ENCODE assay signal across 8 cellular contexts in genomic region chr4:971670-972500, GRCh38. TPM values are rescaled to one million over a fixed set of nuclear protein-coding genes. Genes with fewer than 3 reads are reported as not detected.
DNase-seq lines count a peak whose midpoint lies in the region; ATAC-seq and TF ChIP-seq lines count a peak whose summit lies in the region.

No MANE protein-coding gene starts in this region.

- ATAC-seq in central memory CD8-positive, alpha-beta T cell (replicated peaks; ENCODE audit: extremely low read depth, poor library complexity, severe bottlenecking) = no peak
- ATAC-seq in naive thymus-derived CD4-positive, alpha-beta T cell = no peak

- TF ChIP-seq CTCF in AG04450 (IDR thresholded peaks at IDR 0.05; ENCODE audit: low read depth, low read length) (no peak), adrenal gland (IDR thresholded peaks at IDR 0.05) (no peak)

- H3K27ac ChIP-seq in AG04450 (ENCODE audit: low read depth, low read length) (no peak overlapping the region), HUES6 (ENCODE audit: low read depth, low read length) (no peak overlapping the region), adrenal gland (no peak overlapping the region)
- no peak overlapping the region for H3K27ac ChIP-seq in naive thymus-derived CD4-positive, alpha-beta T cell (ENCODE audit: low read depth, low read length)

- peaks cover 20% of the 10 kb centered on the region for H3K4me1 Mint-ChIP-seq in central memory CD8-positive, alpha-beta T cell
- peaks cover 0 to 17% (median 11%) of the 10 kb centered on the region in 7 donors for H3K4me1 Mint-ChIP-seq in naive thymus-derived CD4-positive, alpha-beta T cell

- H3K27me3 ChIP-seq in AG04450 (ENCODE audit: control insufficient read depth, insufficient read depth, low read length) = no peaks in the 10 kb centered on the region
- H3K27me3 ChIP-seq in HUES6 (ENCODE audit: control insufficient read depth, insufficient read depth, low read length) = peaks cover 70% of the 10 kb centered on the region
- H3K27me3 ChIP-seq in naive thymus-derived CD4-positive, alpha-beta T cell (ENCODE audit: control insufficient read depth in 2 of 2, insufficient read depth in 2 of 2, low read length in 2 of 2) = no peaks in the 10 kb centered on the region
- no peaks in the 10 kb centered on the region for H3K27me3 ChIP-seq in adrenal gland

- no peaks in the 10 kb centered on the region for H3K9me3 Mint-ChIP-seq in central memory CD8-positive, alpha-beta T cell
- H3K9me3 Mint-ChIP-seq in naive thymus-derived CD4-positive, alpha-beta T cell = no peaks in the 10 kb centered on the region

- H3K4me3 ChIP-seq in AG04450 (ENCODE audit: low read depth, low read length) (peak overlapping the region; percentile 70), HUES6 (ENCODE audit: low read depth, low read length) (peak overlapping the region; percentile 87), adrenal gland (peak overlapping the region in 1 of 4 donors; percentile 91)
- peak overlapping the region; percentile 56 for H3K4me3 ChIP-seq in naive thymus-derived CD4-positive, alpha-beta T cell (ENCODE audit: low read length)

- intact Hi-C loops in naive thymus-derived CD4-positive, alpha-beta T cell (cut with micrococcal nuclease) = loop anchor here in 1 of 2 donors (2.0 to 5.0 kb wide), 3 partner anchors 85 to 609 kb away; no protein-coding TSS in a partner anchor
- intact Hi-C loops in adrenal gland (cut with DNase I) = no loop called here

- no peaks in the 10 kb centered on the region for H3K27me3 Mint-ChIP-seq in central memory CD8-positive, alpha-beta T cell
- no peaks in the 10 kb centered on the region for H3K27me3 Mint-ChIP-seq in naive thymus-derived CD4-positive, alpha-beta T cell

- peaks cover 4% of the 10 kb centered on the region; the same call in 1 of the 2 replicates for H3K9me3 ChIP-seq in AG04450 (ENCODE audit: control insufficient read depth, insufficient read depth, low read length)
- H3K9me3 ChIP-seq in HUES6 (ENCODE audit: control insufficient read depth, insufficient read depth, low read depth, low read length) = peaks cover 5% of the 10 kb centered on the region
- H3K9me3 ChIP-seq in naive thymus-derived CD4-positive, alpha-beta T cell (ENCODE audit: control insufficient read depth in 2 of 3, low read length in 3 of 3) = no peaks in the 10 kb centered on the region
- no peaks in the 10 kb centered on the region for H3K9me3 ChIP-seq in adrenal gland (replicated peaks in 1 of 3)

- no peak overlapping the region for H3K9ac ChIP-seq in HUES6 (ENCODE audit: low read length)

- POLR2A ChIA-PET in AG04450 (lab: Yijun Ruan, JAX) = interaction anchor here (1.6 kb wide), 1 partner anchor 40 kb away, joined by 3 read pairs; the partner anchor contains the start of genes GAK and TMEM175
- POLR2A ChIA-PET in naive thymus-derived CD4-positive, alpha-beta T cell (lab: Charles Lee) = interaction anchor here (0.5 to 1.1 kb wide), 3 partner anchors 9 to 194 kb away, joined by 3 to 5 read pairs (median 3); no protein-coding TSS in a partner anchor

- H3K36me3 Mint-ChIP-seq in central memory CD8-positive, alpha-beta T cell (ENCODE audit: insufficient read depth) = peaks cover 15% of the 10 kb centered on the region
- H3K36me3 Mint-ChIP-seq in naive thymus-derived CD4-positive, alpha-beta T cell = peaks cover 0 to 4% (median 0%) of the 10 kb centered on the region in 5 donors

- CTCF ChIA-PET in AG04450 (lab: Charles Lee) = interaction anchor here (0.5 to 1.1 kb wide), 2 partner anchors 14 to 15 kb away, joined by 3 read pairs; partner anchors contain the start of gene IDUA
- CTCF ChIA-PET in naive thymus-derived CD4-positive, alpha-beta T cell (lab: Charles Lee) = interaction anchor here (0.7 to 1.0 kb wide), 2 partner anchors 106 to 229 kb away, joined by 3 read pairs; no protein-coding TSS in a partner anchor

- no peak for DNase-seq in AG04450 (ENCODE audit: low read depth, low spot score)
- no peak for DNase-seq in central memory CD8-positive, alpha-beta T cell (ENCODE audit: low spot score in 2 of 2)
- no peak for DNase-seq in naive thymus-derived CD4-positive, alpha-beta T cell
- no peak for DNase-seq in stimulated activated CD4-positive, alpha-beta T cell treated with anti-CD3 and anti-CD28 coated beads, Interleukin-2, amount 100 ng/mL, for 24 hours
- DNase-seq in foreskin melanocyte = no peak
- DNase-seq in adrenal gland = no peak
- no peak for DNase-seq in stimulated activated CD4-positive, alpha-beta T cell treated with anti-CD3 and anti-CD28 coated beads, Interleukin-12 subunit alpha, Interleukin-12 subunit beta, amount 100 ng/mL, for 4 hours

- WGBS in adrenal gland, 4 donors = 52 to 64% (median 57%) methylated on average over 4 to 24 of the region's 24 CpGs

- peaks cover 29% of the 10 kb centered on the region for H3K4me1 ChIP-seq in HUES6 (ENCODE audit: control insufficient read depth, insufficient read depth, low read length)
- peaks cover 13 to 26% of the 10 kb centered on the region in 2 donors for H3K4me1 ChIP-seq in naive thymus-derived CD4-positive, alpha-beta T cell (ENCODE audit: control insufficient read depth in 2 of 2, insufficient read depth in 2 of 2, low read length in 2 of 2)
- H3K4me1 ChIP-seq in adrenal gland (replicated peaks in 1 of 2) = peaks cover 13 to 22% of the 10 kb centered on the region in 2 donors

- no peak for TF ChIP-seq POLR2A in adrenal gland (IDR thresholded peaks at IDR 0.05)

- H3K4me3 Mint-ChIP-seq in central memory CD8-positive, alpha-beta T cell = peak overlapping the region; percentile 63
- H3K4me3 Mint-ChIP-seq in naive thymus-derived CD4-positive, alpha-beta T cell = peak overlapping the region in 8 of 10 donors; percentile 3 to 75 (median 56)

- no peaks in the 10 kb centered on the region for H3K36me3 ChIP-seq in HUES6 (ENCODE audit: control insufficient read depth, insufficient read depth, low read length)
- H3K36me3 ChIP-seq in naive thymus-derived CD4-positive, alpha-beta T cell (ENCODE audit: control insufficient read depth in 2 of 3, insufficient read depth in 3 of 3, low read length in 3 of 3) = peaks cover 0 to under 1% (median 0%) of the 10 kb centered on the region in 3 experiments
- H3K36me3 ChIP-seq in adrenal gland (replicated peaks in 1 of 2) = no peaks in the 10 kb centered on the region

- H3K27ac Mint-ChIP-seq in central memory CD8-positive, alpha-beta T cell (ENCODE audit: low read depth) = peak overlapping the region; percentile 77
- no peak overlapping the region for H3K27ac Mint-ChIP-seq in naive thymus-derived CD4-positive, alpha-beta T cell

RNA-seq across cellular contexts. Expression of gene DGKQ, which starts 1.5 kb away (rescaled TPM):
- 4.5 and 6.0 TPM in 2 replicates for polyA plus RNA-seq in AG04450 (2011; rRNA removed)
- 3.0 and 3.5 TPM in 2 replicates for polyA minus RNA-seq in AG04450 (2011; rRNA and poly(A)+ RNA removed)
- 10 to 100 TPM; 14.9 to 28.0 (median 22.7) TPM for total RNA-seq in naive thymus-derived CD4-positive, alpha-beta T cell
- polyA plus RNA-seq in naive thymus-derived CD4-positive, alpha-beta T cell = 1 to 10 TPM; 1.5 to 7.9 TPM
- 10 to 100 TPM in 6 of 8 donors, 1 to 10 TPM in 2; 8.1 to 16.5 (median 13.2) TPM for total RNA-seq in adrenal gland
- polyA plus RNA-seq in adrenal gland = 10 to 100 TPM in 2 of 3 donors, under 1 TPM in 1; 0.55 to 13.8 (median 11.8) TPM

RNA-seq across cellular contexts. Expression of gene IDUA, which starts 15.0 kb away (rescaled TPM):
- polyA plus RNA-seq in AG04450 (2011; rRNA removed) (3.9 and 5.9 TPM in 2 replicates), adrenal gland (100 to 1,000 TPM in 1 of 3 donors, 10 to 100 TPM in 1, 1 to 10 TPM in 1; 1.6 to 109 (median 90.6) TPM)
- polyA minus RNA-seq in AG04450 (2011; rRNA and poly(A)+ RNA removed) = 1.7 and 3.4 TPM in 2 replicates
- 10 to 100 TPM; 42.3 to 72.4 (median 65.8) TPM for total RNA-seq in naive thymus-derived CD4-positive, alpha-beta T cell
- polyA plus RNA-seq in naive thymus-derived CD4-positive, alpha-beta T cell = 10 to 100 TPM in 1 of 2 donors, 1 to 10 TPM in 1; 8.3 to 18.1 TPM
- 10 to 100 TPM; 16.7 to 78.4 (median 31.2) TPM for total RNA-seq in adrenal gland

RNA-seq across cellular contexts. Expression of gene SLC26A1, which starts 21.3 kb away (rescaled TPM):
- 0.05 and 0.06 TPM in 2 replicates for polyA plus RNA-seq in AG04450 (2011; rRNA removed)
- not detected in 2 replicates for polyA minus RNA-seq in AG04450 (2011; rRNA and poly(A)+ RNA removed)
- total RNA-seq in naive thymus-derived CD4-positive, alpha-beta T cell = 1 to 10 TPM in 1 of 5 experiments, under 1 TPM in 2, not detected in 2; 0.16 to 1.1 (median 0.46) TPM
- 1 to 10 TPM; 2.0 to 2.3 TPM for polyA plus RNA-seq in naive thymus-derived CD4-positive, alpha-beta T cell
- total RNA-seq in adrenal gland = 10 to 100 TPM in 1 of 8 donors, 1 to 10 TPM in 5, under 1 TPM in 2; 0.85 to 55.0 (median 3.1) TPM
- polyA plus RNA-seq in adrenal gland = 10 to 100 TPM in 1 of 3 donors, 1 to 10 TPM in 2; 2.5 to 11.6 (median 3.7) TPM

RNA-seq across cellular contexts. Expression of gene FGFRL1, which starts 39.5 kb away (rescaled TPM):
- polyA plus RNA-seq in AG04450 (2011; rRNA removed) = 11.2 and 22.3 TPM in 2 replicates
- polyA minus RNA-seq in AG04450 (2011; rRNA and poly(A)+ RNA removed) = 62.4 and 108 TPM in 2 replicates
- total RNA-seq in naive thymus-derived CD4-positive, alpha-beta T cell = 10 to 100 TPM; 10.6 to 28.1 (median 22.0) TPM
- polyA plus RNA-seq in naive thymus-derived CD4-positive, alpha-beta T cell = 1 to 10 TPM in 1 of 2 donors, under 1 TPM in 1; 0.45 to 1.7 TPM
- 100 to 1,000 TPM in 3 of 8 donors, 10 to 100 TPM in 5; 45.9 to 274 (median 85.1) TPM for total RNA-seq in adrenal gland
- polyA plus RNA-seq in adrenal gland = 10 to 100 TPM; 24.4 to 75.5 (median 25.3) TPM

RNA-seq across cellular contexts. Expression of gene TMEM175, which starts 39.6 kb away (rescaled TPM):
- polyA plus RNA-seq in AG04450 (2011; rRNA removed) (27.9 and 31.8 TPM in 2 replicates), adrenal gland (100 to 1,000 TPM in 2 of 3 donors, 10 to 100 TPM in 1; 22.4 to 142 (median 113) TPM)
- polyA minus RNA-seq in AG04450 (2011; rRNA and poly(A)+ RNA removed) = 17.2 and 25.7 TPM in 2 replicates
- 10 to 100 TPM; 28.9 to 69.9 (median 64.9) TPM for total RNA-seq in naive thymus-derived CD4-positive, alpha-beta T cell
- polyA plus RNA-seq in naive thymus-derived CD4-positive, alpha-beta T cell = 10 to 100 TPM; 14.9 to 24.0 TPM
- 10 to 100 TPM; 30.5 to 70.4 (median 47.9) TPM for total RNA-seq in adrenal gland
